Comparison of ENCODE assay signal across 8 cellular contexts in the genomic region with DNA sequence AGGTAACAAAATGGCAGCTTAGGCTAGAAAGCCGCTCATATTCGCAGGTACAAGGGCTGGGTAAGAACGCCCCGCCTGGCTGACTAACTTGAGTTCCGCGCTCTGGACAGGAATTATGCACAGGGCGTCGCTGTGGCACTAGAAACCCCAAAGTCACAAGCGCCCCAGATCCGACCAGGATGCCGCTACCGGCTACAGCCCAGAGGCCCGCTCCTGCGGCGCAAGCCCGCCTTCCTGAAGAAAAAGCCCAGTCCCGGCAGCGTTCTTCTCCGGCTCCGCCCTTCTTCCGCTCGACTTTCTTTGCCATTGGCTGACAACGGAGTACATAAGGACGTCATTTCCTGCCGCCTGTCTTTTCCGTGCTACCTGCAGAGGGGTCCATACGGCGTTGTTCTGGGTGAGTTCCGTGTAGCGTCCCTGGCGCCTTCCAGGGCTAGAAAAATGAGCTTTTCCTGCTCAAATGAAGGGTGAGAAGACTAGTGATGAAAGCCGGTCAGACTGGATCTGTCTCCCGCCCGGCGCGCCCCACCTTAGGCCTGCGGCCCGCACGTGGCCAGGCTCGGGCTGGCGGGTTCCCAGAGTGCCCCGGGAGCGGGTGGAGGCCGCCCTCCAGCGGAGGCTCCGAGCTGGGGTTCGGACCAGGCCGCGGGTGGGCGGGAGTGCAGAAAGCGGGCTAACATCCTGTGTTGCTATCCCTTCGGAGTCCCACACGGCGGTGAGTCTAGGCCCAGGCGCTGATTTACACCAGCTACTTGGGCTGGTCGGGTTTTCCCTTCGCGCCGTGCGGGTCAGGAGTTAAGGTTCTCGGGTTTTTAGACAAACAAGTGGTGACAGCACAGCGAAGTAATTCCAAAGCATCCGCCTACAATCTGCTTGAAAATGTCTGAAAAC. TPM values are rescaled to one million over a fixed set of nuclear protein-coding genes. Genes with fewer than 3 reads are reported as not detected.
A peak's percentile ranks its signal among the peaks of the same experiment; 100 is the strongest.
DNase-seq lines count a peak whose midpoint lies in the region; TF ChIP-seq lines count a peak whose summit lies in the region.

RPSA (plus strand) TSS at position 353 of the 891 bp plus-strand sequence. CDS start 934 bp downstream, outside the sequence.

- TF ChIP-seq CTCF in GM06990 (IDR thresholded peaks at IDR 0.05; ENCODE audit: insufficient read depth, low read length, poor library complexity, severe bottlenecking) (peak; percentile 51), HFF-Myc (IDR thresholded peaks at IDR 0.05; ENCODE audit: low read depth, low read length, missing control alignments) (peak; percentile 12)

- H3K9me3 ChIP-seq in neuron (ENCODE audit: low read length): no peaks in the 10 kb centered on the region
- H3K9me3 ChIP-seq in subcutaneous abdominal adipose tissue (ENCODE audit: control insufficient read depth in 5 of 5, low read length in 5 of 5): no peaks in the 10 kb centered on the region

- peak within 1 kb of the TSS; percentile 84 for H3K27ac ChIP-seq in subcutaneous abdominal adipose tissue (ENCODE audit: low read depth, low read length)

- DNase-seq in GM06990 (ENCODE audit: extremely low read depth, insufficient read length) (peak; percentile 95), HFF-Myc (ENCODE audit: extremely low read depth, low read depth) (peak; percentile 95), MV-4-11 (lab: John Stamatoyannopoulos, UW) (peak; percentile 99), SK-MEL-5 (ENCODE audit: low read depth, low spot score) (peak; percentile 97), foreskin melanocyte (peak; percentile 95)
- DNase-seq in activated naive CD4-positive, alpha-beta T cell treated with Interleukin-2 at 50 U/mL for 16 hours: peak; percentile 97

- H3K27me3 ChIP-seq in GM06990 (replicated peaks; ENCODE audit: control insufficient read depth, insufficient read depth, low read length) (no peaks in the 10 kb centered on the region), neuron (ENCODE audit: insufficient read depth, low read length) (no peaks in the 10 kb centered on the region), subcutaneous abdominal adipose tissue (ENCODE audit: control insufficient read depth in 5 of 5, insufficient read depth in 4 of 5, low read length in 5 of 5) (no peaks in the 10 kb centered on the region)

- H3K9ac ChIP-seq in subcutaneous abdominal adipose tissue (ENCODE audit: low read length in 5 of 5): peak within 1 kb of the TSS; percentile 73 to 96 (median 92)

- in situ Hi-C loops in SK-MEL-5 (cut with HindIII; ENCODE audit: low pct_unique_long_range_greater_than_20kb, low sequenced_read_pairs): no loop called here

- H3K4me3 ChIP-seq in GM06990 (replicated peaks; ENCODE audit: low read depth, low read length): peak within 1 kb of the TSS; percentile 71
- H3K4me3 ChIP-seq in HFF-Myc (replicated peaks; ENCODE audit: low read depth, low read length): peak within 1 kb of the TSS; percentile 68
- peak within 1 kb of the TSS; percentile 83 for H3K4me3 ChIP-seq in neuron (ENCODE audit: low read length)
- H3K4me3 ChIP-seq in subcutaneous abdominal adipose tissue (ENCODE audit: low read depth in 1 of 5, low read length in 5 of 5): peak within 1 kb of the TSS; percentile 90 to 96 (median 90)

- H3K36me3 ChIP-seq in GM06990 (ENCODE audit: control insufficient read depth, insufficient read depth, low read length) (peaks cover 16% of the 10 kb centered on the region), neuron (ENCODE audit: insufficient read depth, low read length) (peaks cover 38% of the 10 kb centered on the region), subcutaneous abdominal adipose tissue (ENCODE audit: control insufficient read depth in 5 of 5, insufficient read depth in 5 of 5, low read length in 5 of 5) (peaks cover 9 to 36% (median 30%) of the 10 kb centered on the region in 5 donors)

- H2AFZ ChIP-seq in neuron (ENCODE audit: low read depth, low read length): peak within 1 kb of the TSS; percentile 42

- H3K4me1 ChIP-seq in neuron (ENCODE audit: insufficient read depth, low read length) (peaks cover 5% of the 10 kb centered on the region), subcutaneous abdominal adipose tissue (ENCODE audit: control insufficient read depth in 5 of 5, insufficient read depth in 5 of 5, low read length in 5 of 5) (peaks cover 4 to 30% (median 24%) of the 10 kb centered on the region in 5 donors)

RNA-seq across cellular contexts. Expression of gene RPSA, which starts in this region (rescaled TPM):
- 1,987 and 2,436 TPM in 2 replicates for total RNA-seq in SK-MEL-5 (2014; rRNA removed; shearing (Covaris generic))
- polyA plus RNA-seq in SK-MEL-5 (2015; cell fraction: cytosol; rRNA removed): 1,710 and 1,769 TPM in 2 replicates
- polyA plus RNA-seq in SK-MEL-5 (2015; cell fraction: nucleus; rRNA removed): 696 and 732 TPM in 2 replicates

Comparison
In these comparisons a context has a peak if more than half of its experiments do, and no peak if none do; other contexts are left out.
1. Peak in every context shown above with its lines: DNase-seq, H3K4me3 ChIP-seq and H3K27ac ChIP-seq.